In genomic region chr7:29883462-29884398, GRCh38 we compare ENCODE assay signal across 10 cellular contexts.
DNase-seq lines count a peak whose midpoint lies in the region; ATAC-seq, FAIRE-seq and TF ChIP-seq lines count a peak whose summit lies in the region.
"Had no signal": no experiment of that assay in that cellular context is flagged by ENCODE, and none has a peak within 500 bp of the region (broad histone marks: within the 10 kb centered on the region; RNA-seq: fewer than 3 reads in every experiment).

No MANE protein-coding gene starts in this region.

- H3F3A ChIP-seq in SK-N-SH (replicated peaks; ENCODE audit: insufficient read depth) = no peaks in the 10 kb centered on the region

- H3K4me2 ChIP-seq in SK-N-SH = no peak overlapping the region

- ATAC-seq in SK-N-SH treated with all-trans-retinoic acid at 6 μM for 48 hours (no peak), lower lobe of right lung (peak; percentile 49 to 63), HG02763 (IDR thresholded peaks at IDR 0.05; ENCODE audit: unreplicated experiment) (no peak), GM18861 (IDR thresholded peaks at IDR 0.05; ENCODE audit: unreplicated experiment) (no peak)

- no peaks in the 10 kb centered on the region for H3K9me2 ChIP-seq in SK-N-SH

- no peak overlapping the region for H3K27ac ChIP-seq in SK-N-SH (ENCODE audit: low read depth in 2 of 2, low read length in 1 of 2)
- no peak overlapping the region for H3K27ac ChIP-seq in lower lobe of right lung
- peak overlapping the region; percentile 36 to 37 for H3K27ac ChIP-seq in tibial artery

- H3K4me1 ChIP-seq in SK-N-SH (ENCODE audit: control insufficient read depth in 1 of 2, insufficient read depth in 2 of 2, low read depth in 1 of 2, low read length in 1 of 2) (no peaks in the 10 kb centered on the region; a peak in 1 of 4 replicates), lower lobe of right lung (no peaks in the 10 kb centered on the region), tibial artery (peaks cover 0 to 30% (median 8%) of the 10 kb centered on the region in 4 donors)

- H2AFZ ChIP-seq in SK-N-SH (ENCODE audit: low read depth) = no peak overlapping the region

- no peaks in the 10 kb centered on the region for H4K20me1 ChIP-seq in SK-N-SH (ENCODE audit: insufficient read depth)

- TF ChIP-seq RAD21 in SK-N-SH (IDR thresholded peaks at IDR 0.05; ENCODE audit: low read length) = no peak

- CTCF ChIA-PET in SK-N-SH (lab: Yijun Ruan, JAX) = interaction anchor here (1.2 to 2.9 kb wide), 2 partner anchors 38 to 179 kb away, joined by 3 to 25 read pairs; no protein-coding TSS in a partner anchor

- H3K79me2 ChIP-seq in SK-N-SH (ENCODE audit: insufficient read depth) = no peaks in the 10 kb centered on the region

- H3K4me3 ChIP-seq in SK-N-SH (ENCODE audit: low read depth in 2 of 2, low read length in 1 of 2) (no peak overlapping the region), bronchial epithelial cell (ENCODE audit: low read depth, low read length) (peak overlapping the region; percentile 40), lower lobe of right lung (peak overlapping the region; percentile 11), tibial artery (peak overlapping the region; percentile 51 to 53)

- DNase-seq in SK-N-SH = peak; percentile 39
- no peak for DNase-seq in bronchial epithelial cell (ENCODE audit: low read depth)
- DNase-seq in lower lobe of right lung = no peak
- no peak for DNase-seq in tibial artery
- DNase-seq in 8988T = no peak
- DNase-seq: activated CD4-positive, CD25-positive, alpha-beta regulatory T cell; GOT3 had no signal

- no peak for TF ChIP-seq CTCF in SK-N-SH (IDR thresholded peaks at IDR 0.05)
- TF ChIP-seq CTCF in bronchial epithelial cell (IDR thresholded peaks at IDR 0.05; ENCODE audit: insufficient read depth, low read length, severe bottlenecking) = no peak
- no peak for TF ChIP-seq CTCF in lower lobe of right lung (IDR thresholded peaks at IDR 0.05)
- no peak for TF ChIP-seq CTCF in tibial artery (IDR thresholded peaks at IDR 0.05)

- intact Hi-C loops in lower lobe of right lung (cut with DNase I) = no loop called here
- intact Hi-C loops in tibial artery (cut with DNase I; ENCODE audit: low total_unique reads) = no loop called here

- TF ChIP-seq EP300 in SK-N-SH (IDR thresholded peaks at IDR 0.05; ENCODE audit: borderline replicate concordance in 1 of 2, low read depth in 1 of 2, low read length in 1 of 2) = no peak

- FAIRE-seq in bronchial epithelial cell (lab: Jason Lieb, UNC) = no peak

- POLR2A ChIA-PET in SK-N-SH (lab: Yijun Ruan, JAX) = no interaction called here

- H3K36me3 ChIP-seq in SK-N-SH (replicated peaks in 1 of 2; ENCODE audit: control insufficient read depth in 1 of 2, insufficient read depth in 2 of 2, low read length in 1 of 2) = no peaks in the 10 kb centered on the region
- no peaks in the 10 kb centered on the region for H3K36me3 ChIP-seq in bronchial epithelial cell (ENCODE audit: control insufficient read depth, insufficient read depth, low read length)
- no peaks in the 10 kb centered on the region for H3K36me3 ChIP-seq in lower lobe of right lung
- peaks cover 0 to 5% (median 4%) of the 10 kb centered on the region in 3 donors for H3K36me3 ChIP-seq in tibial artery

- WGBS in SK-N-SH (ENCODE audit: low lambda C conversion rate) = 88% methylated on average over 45 of the region's 46 CpGs

- H3K27me3 ChIP-seq in SK-N-SH (ENCODE audit: insufficient read depth) (no peaks in the 10 kb centered on the region), bronchial epithelial cell (ENCODE audit: control insufficient read depth, insufficient read depth, low read length) (no peaks in the 10 kb centered on the region), lower lobe of right lung (ENCODE audit: low read depth) (peaks cover 4% of the 10 kb centered on the region), tibial artery (no peaks in the 10 kb centered on the region)

- H3K9me3 ChIP-seq in SK-N-SH = no peaks in the 10 kb centered on the region
- H3K9me3 ChIP-seq in lower lobe of right lung = no peaks in the 10 kb centered on the region
- no peaks in the 10 kb centered on the region for H3K9me3 ChIP-seq in tibial artery

- no peak overlapping the region for H3K9ac ChIP-seq in SK-N-SH

TF ChIP-seq in SK-N-SH, 30 proteins besides CTCF, POLR2A, EP300 and RAD21:
- TF ChIP-seq ELF1 (IDR thresholded peaks at IDR 0.05) (no peak), NFIC (IDR thresholded peaks at IDR 0.05; ENCODE audit: borderline replicate concordance) (no peak), MXI1 (IDR thresholded peaks at IDR 0.05; ENCODE audit: low read depth, low read length) (no peak), USF2 (IDR thresholded peaks at IDR 0.05; ENCODE audit: borderline replicate concordance, low read depth, low read length) (no peak), RXRA (IDR thresholded peaks at IDR 0.05; ENCODE audit: borderline replicate concordance, low read depth) (no peak), MEF2A (IDR thresholded peaks at IDR 0.05; ENCODE audit: borderline replicate concordance, low read depth) (no peak), RFX5 (IDR thresholded peaks at IDR 0.05; ENCODE audit: low read length) (no peak), PBX3 (IDR thresholded peaks at IDR 0.05) (no peak), SIN3A (IDR thresholded peaks at IDR 0.05; ENCODE audit: borderline replicate concordance, low read depth, low read length) (no peak)
TF ChIP-seq in SK-N-SH: peak in this region for 0.

TF ChIP-seq in SK-N-SH treated with all-trans-retinoic acid at 6 μM for 48 hours, 23 proteins besides CTCF, POLR2A, EP300 and RAD21 (continues in another document):
- TF ChIP-seq ESRRG (CRISPR knock-in tag; IDR thresholded peaks at IDR 0.05) (no peak), TSHZ2 (CRISPR knock-in tag; IDR thresholded peaks at IDR 0.05) (no peak), ZNF8 (CRISPR knock-in tag; IDR thresholded peaks at IDR 0.05) (no peak), PATZ1 (CRISPR knock-in tag; IDR thresholded peaks at IDR 0.05; ENCODE audit: borderline replicate concordance) (no peak), POU6F1 (CRISPR knock-in tag; IDR thresholded peaks at IDR 0.05; ENCODE audit: borderline replicate concordance, low read depth) (no peak), ISL1 (CRISPR knock-in tag; IDR thresholded peaks at IDR 0.05) (no peak), GLIS3 (CRISPR knock-in tag; IDR thresholded peaks at IDR 0.05) (no peak), SNAI2 (CRISPR knock-in tag; IDR thresholded peaks at IDR 0.05) (no peak), TOX (CRISPR knock-in tag; IDR thresholded peaks at IDR 0.05; ENCODE audit: borderline replicate concordance) (no peak), RARB (CRISPR knock-in tag; IDR thresholded peaks at IDR 0.05) (no peak), ZNF565 (CRISPR knock-in tag; conservative IDR thresholded peaks at IDR 0.05; ENCODE audit: low read depth) (no peak), ARNTL (CRISPR knock-in tag; IDR thresholded peaks at IDR 0.05; ENCODE audit: borderline replicate concordance, low read depth) (no peak)

Comparison
In these comparisons a context has a peak if more than half of its experiments do, and no peak if none do; other contexts are left out.
1. H3K27ac ChIP-seq: peak in tibial artery (2 of 2); none in SK-N-SH (0 of 2) and lower lobe of right lung (single experiment).
2. H3K4me3 ChIP-seq: peak in bronchial epithelial cell (single experiment), lower lobe of right lung (single experiment) and tibial artery (2 of 2); none in SK-N-SH (0 of 2).
3. ATAC-seq: peak in lower lobe of right lung (2 of 2); none in SK-N-SH treated with all-trans-retinoic acid at 6 μM for 48 hours (single experiment), HG02763 (single experiment) and GM18861 (single experiment).